ENCODE assay signal across 25 cellular contexts in genomic region chr12:26646571-26646970, GRCh38.
"Had no signal": no experiment of that assay in that cellular context is flagged by ENCODE, and none has a peak within 500 bp of the region (broad histone marks: within the 10 kb centered on the region; RNA-seq: fewer than 3 reads in every experiment).

No MANE protein-coding gene starts in this region.

- FAIRE-seq: bronchial epithelial cell had no signal

- DNase-seq: activated CD4-positive, alpha-beta memory T cell treated with anti-CD3 and anti-CD28 coated beads for 36 hours; activated CD4-positive, alpha-beta T cell treated with anti-CD3 and anti-CD28 coated beads, Interleukin-2, amount 10 ng/mL, durations not matched to agents 7 days and 5 days; activated CD4-positive, CD25-positive, alpha-beta regulatory T cell; activated CD8-positive, alpha-beta memory T cell treated with anti-CD3 and anti-CD28 coated beads for 24 hours; activated gamma-delta T cell; activated naive CD4-positive, alpha-beta T cell treated with anti-CD3 and anti-CD28 coated beads, Interleukin-2, amount 10 ng/mL, durations not matched to agents 7 days and 5 days; activated naive CD8-positive, alpha-beta T cell treated with anti-CD3 and anti-CD28 coated beads for 36 hours; activated T-cell treated with anti-CD3 and anti-CD28 coated beads, Interleukin-2, amount 50 U/mL, for 4 hours; anterior cingulate cortex; central memory CD4-positive, alpha-beta T cell; NCI-H1092; NCI-H1417; NCI-H1930; NCI-H2171 treated with DMSO at 0.1 percent for 48 hours; NCI-H345; NCI-H510A; NCI-H69; NK-92 treated with Interleukin-12 subunit alpha and Interleukin-12 subunit beta, amount 100 ng/mL, for 24 hours; OCI-M1; RPMI8226; SK-N-SH; T-helper 1 cell had no signal

- H3K4me1 Mint-ChIP-seq: activated CD4-positive, alpha-beta T cell treated with anti-CD3 and anti-CD28 coated beads, Interleukin-2, amount 10 ng/mL, durations not matched to agents 7 days and 5 days; activated naive CD4-positive, alpha-beta T cell treated with anti-CD3 and anti-CD28 coated beads, Interleukin-2, amount 10 ng/mL, durations not matched to agents 7 days and 5 days had no signal

- H3K4me2 ChIP-seq: KMS-11, SK-N-SH had no signal

- H3K4me3 Mint-ChIP-seq: activated CD4-positive, alpha-beta memory T cell treated with anti-CD3 and anti-CD28 coated beads for 36 hours; activated CD4-positive, alpha-beta T cell treated with anti-CD3 and anti-CD28 coated beads, Interleukin-2, amount 10 ng/mL, durations not matched to agents 7 days and 5 days; activated naive CD4-positive, alpha-beta T cell treated with anti-CD3 and anti-CD28 coated beads, Interleukin-2, amount 10 ng/mL, durations not matched to agents 7 days and 5 days; activated naive CD8-positive, alpha-beta T cell treated with anti-CD3 and anti-CD28 coated beads for 36 hours; activated T-cell treated with anti-CD3 and anti-CD28 coated beads, Interleukin-2, amount 50 U/mL, for 4 hours had no signal

- H3K9me3 Mint-ChIP-seq: activated naive CD4-positive, alpha-beta T cell treated with anti-CD3 and anti-CD28 coated beads, Interleukin-2, amount 10 ng/mL, durations not matched to agents 7 days and 5 days had no signal

- H3K27ac Mint-ChIP-seq: activated CD4-positive, alpha-beta memory T cell treated with anti-CD3 and anti-CD28 coated beads for 36 hours; activated CD4-positive, alpha-beta T cell treated with anti-CD3 and anti-CD28 coated beads, Interleukin-2, amount 10 ng/mL, durations not matched to agents 7 days and 5 days; activated naive CD4-positive, alpha-beta T cell treated with anti-CD3 and anti-CD28 coated beads, Interleukin-2, amount 10 ng/mL, durations not matched to agents 7 days and 5 days; activated naive CD8-positive, alpha-beta T cell treated with anti-CD3 and anti-CD28 coated beads for 36 hours had no signal

- H3K27ac ChIP-seq: KMS-11, VCaP had no signal

- H3K27me3 Mint-ChIP-seq: activated CD4-positive, alpha-beta memory T cell treated with anti-CD3 and anti-CD28 coated beads for 36 hours; activated CD4-positive, alpha-beta T cell treated with anti-CD3 and anti-CD28 coated beads, Interleukin-2, amount 10 ng/mL, durations not matched to agents 7 days and 5 days; activated naive CD4-positive, alpha-beta T cell treated with anti-CD3 and anti-CD28 coated beads, Interleukin-2, amount 10 ng/mL, durations not matched to agents 7 days and 5 days; activated naive CD8-positive, alpha-beta T cell treated with anti-CD3 and anti-CD28 coated beads for 36 hours had no signal

- H3K9ac ChIP-seq: KMS-11, SK-N-SH had no signal

- H3K9me3 ChIP-seq: SK-N-SH had no signal
